ENCODE assay signal across 13 cellular contexts in genomic region chrX:151789179-151789800, GRCh38. TPM values are rescaled to one million over a fixed set of nuclear protein-coding genes. Genes with fewer than 3 reads are reported as not detected.
DNase-seq lines count a peak whose midpoint lies in the region; ATAC-seq and TF ChIP-seq lines count a peak whose summit lies in the region.
"Had no signal": no experiment of that assay in that cellular context is flagged by ENCODE, and none has a peak within 500 bp of the region (broad histone marks: within the 10 kb centered on the region; RNA-seq: fewer than 3 reads in every experiment).

No MANE protein-coding gene starts in this region.

- H3K4me1 ChIP-seq in heart right ventricle (peaks cover 0 to 5% (median 0%) of the 10 kb centered on the region in 9 donors), tibial artery (peaks cover 0 to 22% (median 4%) of the 10 kb centered on the region in 4 donors), endodermal cell (ENCODE audit: control insufficient read depth, insufficient read depth, low read length) (no peaks in the 10 kb centered on the region)
- H3K4me1 ChIP-seq in CD8-positive, alpha-beta memory T cell (ENCODE audit: insufficient read depth, low read length): no peaks in the 10 kb centered on the region

- peaks cover 4% of the 10 kb centered on the region for H3K4me1 Mint-ChIP-seq in endodermal cell
- no peaks in the 10 kb centered on the region for H3K4me1 Mint-ChIP-seq in CD8-positive, alpha-beta memory T cell
- H3K4me1 Mint-ChIP-seq: activated CD8-positive, alpha-beta memory T cell treated with anti-CD3 and anti-CD28 coated beads, Interleukin-2, amount 10 ng/mL, durations not matched to agents 7 days and 5 days; T-cell had no signal

- no peaks in the 10 kb centered on the region for H3K9me3 ChIP-seq in heart right ventricle
- H3K9me3 ChIP-seq in tibial artery: no peaks in the 10 kb centered on the region
- H3K9me3 ChIP-seq in endodermal cell (ENCODE audit: control insufficient read depth, low read length): no peaks in the 10 kb centered on the region
- H3K9me3 ChIP-seq in CD8-positive, alpha-beta memory T cell (ENCODE audit: low read length): no peaks in the 10 kb centered on the region

- H3K27me3 ChIP-seq in heart right ventricle (no peaks in the 10 kb centered on the region), tibial artery (no peaks in the 10 kb centered on the region), endodermal cell (ENCODE audit: control insufficient read depth, insufficient read depth, low read length, poor library complexity, severe bottlenecking) (peaks cover 29% of the 10 kb centered on the region)
- H3K27me3 ChIP-seq in CD8-positive, alpha-beta memory T cell (ENCODE audit: insufficient read depth, low read length, poor library complexity, severe bottlenecking): no peaks in the 10 kb centered on the region
- H3K27me3 ChIP-seq: cardiac muscle cell had no signal

- no peak overlapping the region for H3K4me3 ChIP-seq in heart right ventricle
- H3K4me3 ChIP-seq in tibial artery: no peak overlapping the region
- H3K4me3 ChIP-seq in endodermal cell (ENCODE audit: low read length): no peak overlapping the region
- no peak overlapping the region for H3K4me3 ChIP-seq in CD8-positive, alpha-beta memory T cell (ENCODE audit: low read length)
- H3K4me3 ChIP-seq: cardiac muscle cell had no signal

- H3K9ac ChIP-seq in endodermal cell (ENCODE audit: extremely low read depth, low read length, poor library complexity, severe bottlenecking): no peak overlapping the region

- no peak overlapping the region for H3K27ac Mint-ChIP-seq in endodermal cell
- H3K27ac Mint-ChIP-seq in CD8-positive, alpha-beta memory T cell: no peak overlapping the region
- H3K27ac Mint-ChIP-seq: activated CD8-positive, alpha-beta memory T cell treated with anti-CD3 and anti-CD28 coated beads, Interleukin-2, amount 10 ng/mL, durations not matched to agents 7 days and 5 days; natural killer cell treated with Interleukin-12 subunit alpha and Interleukin-12 subunit beta and Interleukin-15 and Interleukin-18, amount 100 ng/mL, for 72 hours; T-cell had no signal

- peaks cover 28% of the 10 kb centered on the region for H3K27me3 Mint-ChIP-seq in endodermal cell (ENCODE audit: insufficient read depth)
- H3K27me3 Mint-ChIP-seq in CD8-positive, alpha-beta memory T cell: peaks cover 0 to 8% of the 10 kb centered on the region in 2 donors
- H3K27me3 Mint-ChIP-seq: activated CD8-positive, alpha-beta memory T cell treated with anti-CD3 and anti-CD28 coated beads, Interleukin-2, amount 10 ng/mL, durations not matched to agents 7 days and 5 days had no signal

- no peaks in the 10 kb centered on the region for H3K36me3 Mint-ChIP-seq in endodermal cell (ENCODE audit: low read depth)
- no peaks in the 10 kb centered on the region for H3K36me3 Mint-ChIP-seq in CD8-positive, alpha-beta memory T cell
- H3K36me3 Mint-ChIP-seq: activated CD8-positive, alpha-beta memory T cell treated with anti-CD3 and anti-CD28 coated beads, Interleukin-2, amount 10 ng/mL, durations not matched to agents 7 days and 5 days; natural killer cell treated with Interleukin-12 subunit alpha and Interleukin-12 subunit beta and Interleukin-15 and Interleukin-18, amount 100 ng/mL, for 72 hours; T-cell had no signal

- CTCF ChIA-PET in CD8-positive, alpha-beta memory T cell (lab: Charles Lee): no interaction called here

- H3K4me3 Mint-ChIP-seq in endodermal cell: no peak overlapping the region
- no peak overlapping the region for H3K4me3 Mint-ChIP-seq in CD8-positive, alpha-beta memory T cell
- H3K4me3 Mint-ChIP-seq: activated CD8-positive, alpha-beta memory T cell treated with anti-CD3 and anti-CD28 coated beads, Interleukin-2, amount 10 ng/mL, durations not matched to agents 7 days and 5 days; natural killer cell treated with Interleukin-12 subunit alpha and Interleukin-12 subunit beta and Interleukin-15 and Interleukin-18, amount 100 ng/mL, for 72 hours; T-cell had no signal

- DNase-seq in HCEC 1CT (peak; percentile 52), amniotic epithelial cell (ENCODE audit: low read depth) (peak; percentile 57), heart right ventricle (peak; percentile 9 to 24), tibial artery (peak; percentile 66 to 78), endodermal cell (no peak), retina (no peak)
- no peak for DNase-seq in CD8-positive, alpha-beta memory T cell
- DNase-seq: activated CD8-positive, alpha-beta memory T cell treated with anti-CD3 and anti-CD28 coated beads, Interleukin-2, amount 10 ng/mL, durations not matched to agents 7 days and 5 days; NCI-H526 treated with DMSO at 0.1 percent for 48 hours; T-cell had no signal

- intact Hi-C loops in heart right ventricle (cut with DNase I): no loop called here
- intact Hi-C loops in tibial artery (cut with DNase I; ENCODE audit: low total_unique reads): no loop called here

- POLR2A ChIA-PET in CD8-positive, alpha-beta memory T cell (lab: Charles Lee): no interaction called here

- no peak overlapping the region for H3K27ac ChIP-seq in heart right ventricle
- peak overlapping the region in 1 of 2 donors; percentile 26 for H3K27ac ChIP-seq in tibial artery
- H3K27ac ChIP-seq in endodermal cell (ENCODE audit: low read depth, low read length): no peak overlapping the region
- no peak overlapping the region for H3K27ac ChIP-seq in CD8-positive, alpha-beta memory T cell (ENCODE audit: low read depth, low read length)
- H3K27ac ChIP-seq: cardiac muscle cell had no signal

- no peak for TF ChIP-seq CTCF in heart right ventricle (IDR thresholded peaks at IDR 0.05)
- no peak for TF ChIP-seq CTCF in tibial artery (IDR thresholded peaks at IDR 0.05)
- TF ChIP-seq CTCF in endodermal cell (conservative IDR thresholded peaks at IDR 0.05): no peak

- WGBS in heart right ventricle, 2 donors: 68 to 78% methylated on average over 6 of the region's 6 CpGs
- whole genome bisulfite sequencing in endodermal cell (ENCODE audit: insufficient coverage in 1 of 2, insufficient read length in 1 of 2), 2 experiments: 88 to 89% methylated on average over 3 to 6 of the region's 6 CpGs

- H3K36me3 ChIP-seq in heart right ventricle (no peaks in the 10 kb centered on the region), tibial artery (no peaks in the 10 kb centered on the region), endodermal cell (ENCODE audit: control insufficient read depth, insufficient read depth, low read length) (no peaks in the 10 kb centered on the region)
- no peaks in the 10 kb centered on the region for H3K36me3 ChIP-seq in CD8-positive, alpha-beta memory T cell (ENCODE audit: insufficient read depth, low read length)
- H3K36me3 ChIP-seq: cardiac muscle cell had no signal

- ATAC-seq in heart right ventricle (peak; percentile 57 to 89 (median 75)), GM18511 (IDR thresholded peaks at IDR 0.05; ENCODE audit: unreplicated experiment) (no peak)
- ATAC-seq: activated CD8-positive, alpha-beta memory T cell treated with anti-CD3 and anti-CD28 coated beads, Interleukin-2, amount 10 ng/mL, durations not matched to agents 7 days and 5 days; T-cell had no signal

- peaks cover 44% of the 10 kb centered on the region for H3K9me3 Mint-ChIP-seq in endodermal cell
- H3K9me3 Mint-ChIP-seq in CD8-positive, alpha-beta memory T cell: peaks cover 0 to 3% (median 0%) of the 10 kb centered on the region in 5 donors
- H3K9me3 Mint-ChIP-seq: natural killer cell treated with Interleukin-12 subunit alpha and Interleukin-12 subunit beta and Interleukin-15 and Interleukin-18, amount 100 ng/mL, for 72 hours; T-cell had no signal

RNA-seq across cellular contexts. Expression of gene CNGA2, which starts 54.7 kb away (rescaled TPM):
- total RNA-seq in heart right ventricle (not detected), endodermal cell (not detected)
- not detected for polyA plus RNA-seq in heart right ventricle
- not detected for polyA plus RNA-seq in endodermal cell (2013, experiment 1 of 2)
- not detected for polyA plus RNA-seq in endodermal cell (2013, experiment 2 of 2)
- total RNA-seq in CD8-positive, alpha-beta memory T cell: not detected
- polyA plus RNA-seq in CD8-positive, alpha-beta memory T cell: not detected
- total RNA-seq: activated CD8-positive, alpha-beta memory T cell treated with anti-CD3 and anti-CD28 coated beads, Interleukin-2, amount 10 ng/mL, durations not matched to agents 7 days and 5 days; cardiac muscle cell; natural killer cell treated with Interleukin-12 subunit alpha and Interleukin-12 subunit beta and Interleukin-15 and Interleukin-18, amount 100 ng/mL, for 72 hours; T-cell had no signal
- polyA plus RNA-seq: cardiac muscle cell had no signal

Comparison
In these comparisons a context has a peak if more than half of its experiments do, and no peak if none do; other contexts are left out.
1. DNase-seq: peak in HCEC 1CT (single experiment), amniotic epithelial cell (single experiment), heart right ventricle (2 of 2) and tibial artery (2 of 2); none in endodermal cell (single experiment), retina (single experiment) and CD8-positive, alpha-beta memory T cell (0 of 5).